27 cellular contexts compared by ENCODE assay signal in genomic region chr12:26954027-26954426, GRCh38. TPM values are rescaled to one million over a fixed set of nuclear protein-coding genes. Genes with fewer than 3 reads are reported as not detected.
DNase-seq lines count a peak whose midpoint lies in the region; ATAC-seq and TF ChIP-seq lines count a peak whose summit lies in the region.
"Had no signal": no experiment of that assay in that cellular context is flagged by ENCODE, and none has a peak within 500 bp of the region (broad histone marks: within the 10 kb centered on the region; RNA-seq: fewer than 3 reads in every experiment).

No MANE protein-coding gene starts in this region.

- intact Hi-C loops in CD14-positive monocyte (cut with micrococcal nuclease) = no loop called here
- intact Hi-C loops in mucosa of descending colon (cut with DNase I, micrococcal nuclease) = no loop called here

- H3K4me2 ChIP-seq in KMS-11 = 0 out of 2 replicates have a peak overlapping the region, but pooled peaks have one; percentile 3

- no peak overlapping the region for H3K27ac ChIP-seq in KMS-11
- H3K27ac ChIP-seq: foreskin keratinocyte, VCaP had no signal

- no peaks in the 10 kb centered on the region for H4K20me1 ChIP-seq in KMS-11 (ENCODE audit: insufficient read depth)

- TF ChIP-seq CTCF in CD14-positive monocyte (IDR thresholded peaks at IDR 0.05) (no peak), KMS-11 (conservative IDR thresholded peaks at IDR 0.05; ENCODE audit: low read depth, low read length) (no peak), mucosa of descending colon (IDR thresholded peaks at IDR 0.05) (no peak)

- no peak overlapping the region for H3K4me3 Mint-ChIP-seq in CD14-positive monocyte
- no peak overlapping the region for H3K4me3 Mint-ChIP-seq in central memory CD8-positive, alpha-beta T cell
- H3K4me3 Mint-ChIP-seq in natural killer cell treated with Interleukin-12 subunit alpha and Interleukin-12 subunit beta and Interleukin-15 and Interleukin-18, amount 100 ng/mL, for 72 hours = peak overlapping the region; percentile 40
- H3K4me3 Mint-ChIP-seq: activated CD4-positive, alpha-beta T cell treated with anti-CD3 and anti-CD28 coated beads for 36 hours; B cell; effector memory CD8-positive, alpha-beta T cell; nephron; stimulated activated naive B cell treated with anti-CD40 and anti-IgM and Interleukin-4, amounts not matched to agents 10 μg/mL and 1 μg/mL and 100 μg/mL, for 72 hours had no signal

- peaks cover 12% of the 10 kb centered on the region for H3K4me1 ChIP-seq in KMS-11 (ENCODE audit: low read depth, poor library complexity, severe bottlenecking)
- H3K4me1 ChIP-seq in mucosa of descending colon (ENCODE audit: low read depth) = no peaks in the 10 kb centered on the region
- H3K4me1 ChIP-seq: foreskin keratinocyte had no signal

- H3K27ac Mint-ChIP-seq in CD14-positive monocyte = peak overlapping the region; percentile 85 to 96 (median 88)
- peak overlapping the region; percentile 49 for H3K27ac Mint-ChIP-seq in central memory CD8-positive, alpha-beta T cell (ENCODE audit: low read depth)
- H3K27ac Mint-ChIP-seq in natural killer cell treated with Interleukin-12 subunit alpha and Interleukin-12 subunit beta and Interleukin-15 and Interleukin-18, amount 100 ng/mL, for 72 hours = peak overlapping the region; percentile 59 to 87
- H3K27ac Mint-ChIP-seq: activated CD4-positive, alpha-beta T cell treated with anti-CD3 and anti-CD28 coated beads for 36 hours; activated naive CD4-positive, alpha-beta T cell treated with anti-CD3 and anti-CD28 coated beads, Interleukin-2, amount 50 U/mL, for 72 hours; B cell; nephron; stimulated activated naive B cell treated with anti-CD40 and anti-IgM and Interleukin-4, amounts not matched to agents 10 μg/mL and 1 μg/mL and 100 μg/mL, for 72 hours had no signal

- ATAC-seq in central memory CD8-positive, alpha-beta T cell (replicated peaks; ENCODE audit: extremely low read depth, poor library complexity, severe bottlenecking) = no peak
- no peak for ATAC-seq in natural killer cell treated with Interleukin-12 subunit alpha and Interleukin-12 subunit beta and Interleukin-15 and Interleukin-18, amount 100 ng/mL, for 72 hours
- ATAC-seq in mucosa of descending colon = no peak
- ATAC-seq: effector memory CD8-positive, alpha-beta T cell; foreskin keratinocyte; Panc1; stimulated activated naive B cell treated with anti-CD40 and anti-IgM and Interleukin-4, amounts not matched to agents 10 μg/mL and 1 μg/mL and 100 μg/mL, for 72 hours had no signal

- H3K36me3 ChIP-seq in KMS-11 (ENCODE audit: insufficient read depth) = no peaks in the 10 kb centered on the region
- H3K36me3 ChIP-seq in mucosa of descending colon (ENCODE audit: low read depth) = no peaks in the 10 kb centered on the region

- peaks cover 31 to 43% of the 10 kb centered on the region in 2 donors for H3K36me3 Mint-ChIP-seq in CD14-positive monocyte
- H3K36me3 Mint-ChIP-seq in central memory CD8-positive, alpha-beta T cell (ENCODE audit: insufficient read depth) = peaks cover 35% of the 10 kb centered on the region
- H3K36me3 Mint-ChIP-seq in natural killer cell treated with Interleukin-12 subunit alpha and Interleukin-12 subunit beta and Interleukin-15 and Interleukin-18, amount 100 ng/mL, for 72 hours = peaks cover 12% of the 10 kb centered on the region

- H3K9ac ChIP-seq in KMS-11 = no peak overlapping the region

- H3K27me3 ChIP-seq in KMS-11 (ENCODE audit: insufficient read depth, low read depth) = no peaks in the 10 kb centered on the region
- H3K27me3 ChIP-seq: foreskin keratinocyte, heart left ventricle had no signal

- DNase-seq in CD14-positive monocyte (ENCODE audit: low spot score) = no peak
- DNase-seq in central memory CD8-positive, alpha-beta T cell (ENCODE audit: low spot score in 2 of 2) = no peak
- no peak for DNase-seq in natural killer cell treated with Interleukin-12 subunit alpha and Interleukin-12 subunit beta and Interleukin-15 and Interleukin-18, amount 100 ng/mL, for 72 hours (ENCODE audit: low spot score)
- no peak for DNase-seq in SIG-M5 treated with dmso at 0.1 percent for 504 hours (lab: John Stamatoyannopoulos, UW; ENCODE audit: unreplicated experiment)
- no peak for DNase-seq in mucosa of descending colon
- DNase-seq in GF-D8 (lab: John Stamatoyannopoulos, UW) = no peak
- DNase-seq: activated CD4-positive, alpha-beta T cell treated with anti-CD3 and anti-CD28 coated beads for 36 hours; activated effector memory CD4-positive, alpha-beta T cell treated with Interleukin-2 at 50 U/mL for 16 hours; COR-L47; cortex of kidney; effector memory CD8-positive, alpha-beta T cell; foreskin keratinocyte; kidney; midbrain; NCI-H1105 treated with DMSO at 0.1 percent for 48 hours; NCI-H2029; NCI-H524 treated with DMSO at 0.1 percent for 48 hours; SHP77; stimulated activated naive B cell treated with anti-CD40 and anti-IgM and Interleukin-4, amounts not matched to agents 10 μg/mL and 1 μg/mL and 100 μg/mL, for 72 hours; T-helper 9 cell had no signal

- H2AFZ ChIP-seq in KMS-11 (ENCODE audit: low read depth) = no peak overlapping the region

- H3K9me3 ChIP-seq in mucosa of descending colon = no peaks in the 10 kb centered on the region

- peaks cover 0 to 2% (median 0%) of the 10 kb centered on the region in 7 donors for H3K9me3 Mint-ChIP-seq in CD14-positive monocyte
- H3K9me3 Mint-ChIP-seq in central memory CD8-positive, alpha-beta T cell = no peaks in the 10 kb centered on the region
- no peaks in the 10 kb centered on the region for H3K9me3 Mint-ChIP-seq in natural killer cell treated with Interleukin-12 subunit alpha and Interleukin-12 subunit beta and Interleukin-15 and Interleukin-18, amount 100 ng/mL, for 72 hours
- H3K9me3 Mint-ChIP-seq: activated naive CD4-positive, alpha-beta T cell treated with anti-CD3 and anti-CD28 coated beads, Interleukin-2, amount 50 U/mL, for 72 hours; effector memory CD8-positive, alpha-beta T cell; stimulated activated naive B cell treated with anti-CD40 and anti-IgM and Interleukin-4, amounts not matched to agents 10 μg/mL and 1 μg/mL and 100 μg/mL, for 72 hours had no signal

- H3K4me1 Mint-ChIP-seq in CD14-positive monocyte = peaks cover 19% of the 10 kb centered on the region
- peaks cover 33% of the 10 kb centered on the region for H3K4me1 Mint-ChIP-seq in central memory CD8-positive, alpha-beta T cell
- peaks cover 26 to 32% of the 10 kb centered on the region in 2 donors for H3K4me1 Mint-ChIP-seq in natural killer cell treated with Interleukin-12 subunit alpha and Interleukin-12 subunit beta and Interleukin-15 and Interleukin-18, amount 100 ng/mL, for 72 hours (ENCODE audit: low read depth in 2 of 2)
- H3K4me1 Mint-ChIP-seq: nephron had no signal

- H3K4me3 ChIP-seq in KMS-11 (IDR thresholded peaks at IDR 0.05; ENCODE audit: insufficient read depth, low read depth, low read length) (no peak overlapping the region), mucosa of descending colon (no peak overlapping the region)

- H3K79me2 ChIP-seq in KMS-11 (ENCODE audit: insufficient read depth, low read depth) = peaks cover 23% of the 10 kb centered on the region; the same call in 1 of the 2 replicates

- peaks cover 0 to 1% (median 0%) of the 10 kb centered on the region in 3 donors for H3K27me3 Mint-ChIP-seq in CD14-positive monocyte (ENCODE audit: low read depth in 3 of 3)
- no peaks in the 10 kb centered on the region for H3K27me3 Mint-ChIP-seq in central memory CD8-positive, alpha-beta T cell
- no peaks in the 10 kb centered on the region for H3K27me3 Mint-ChIP-seq in natural killer cell treated with Interleukin-12 subunit alpha and Interleukin-12 subunit beta and Interleukin-15 and Interleukin-18, amount 100 ng/mL, for 72 hours
- H3K27me3 Mint-ChIP-seq: activated CD4-positive, alpha-beta T cell treated with anti-CD3 and anti-CD28 coated beads for 36 hours; B cell; effector memory CD8-positive, alpha-beta T cell; stimulated activated naive B cell treated with anti-CD40 and anti-IgM and Interleukin-4, amounts not matched to agents 10 μg/mL and 1 μg/mL and 100 μg/mL, for 72 hours had no signal

RNA-seq across cellular contexts. Expression of gene FGFR1OP2, which starts 15.8 kb away (rescaled TPM):
- polyA plus RNA-seq in CD14-positive monocyte = 10 to 100 TPM; 66.4 to 68.9 TPM
- 10 to 100 TPM; 55.6 to 68.5 TPM for total RNA-seq in natural killer cell treated with Interleukin-12 subunit alpha and Interleukin-12 subunit beta and Interleukin-15 and Interleukin-18, amount 100 ng/mL, for 72 hours
- 10 to 100 TPM; 25.1 to 50.9 (median 28.2) TPM for total RNA-seq in mucosa of descending colon

RNA-seq across cellular contexts. Expression of gene INTS13, which starts 16.2 kb away (rescaled TPM):
- polyA plus RNA-seq in CD14-positive monocyte = 1 to 10 TPM; 7.5 to 8.0 TPM
- total RNA-seq in natural killer cell treated with Interleukin-12 subunit alpha and Interleukin-12 subunit beta and Interleukin-15 and Interleukin-18, amount 100 ng/mL, for 72 hours = 10 to 100 TPM; 36.7 to 52.5 TPM
- 10 to 100 TPM; 15.0 to 17.6 (median 17.2) TPM for total RNA-seq in mucosa of descending colon
